Comparison of ENCODE assay signal across 1 cellular context in the genomic region with DNA sequence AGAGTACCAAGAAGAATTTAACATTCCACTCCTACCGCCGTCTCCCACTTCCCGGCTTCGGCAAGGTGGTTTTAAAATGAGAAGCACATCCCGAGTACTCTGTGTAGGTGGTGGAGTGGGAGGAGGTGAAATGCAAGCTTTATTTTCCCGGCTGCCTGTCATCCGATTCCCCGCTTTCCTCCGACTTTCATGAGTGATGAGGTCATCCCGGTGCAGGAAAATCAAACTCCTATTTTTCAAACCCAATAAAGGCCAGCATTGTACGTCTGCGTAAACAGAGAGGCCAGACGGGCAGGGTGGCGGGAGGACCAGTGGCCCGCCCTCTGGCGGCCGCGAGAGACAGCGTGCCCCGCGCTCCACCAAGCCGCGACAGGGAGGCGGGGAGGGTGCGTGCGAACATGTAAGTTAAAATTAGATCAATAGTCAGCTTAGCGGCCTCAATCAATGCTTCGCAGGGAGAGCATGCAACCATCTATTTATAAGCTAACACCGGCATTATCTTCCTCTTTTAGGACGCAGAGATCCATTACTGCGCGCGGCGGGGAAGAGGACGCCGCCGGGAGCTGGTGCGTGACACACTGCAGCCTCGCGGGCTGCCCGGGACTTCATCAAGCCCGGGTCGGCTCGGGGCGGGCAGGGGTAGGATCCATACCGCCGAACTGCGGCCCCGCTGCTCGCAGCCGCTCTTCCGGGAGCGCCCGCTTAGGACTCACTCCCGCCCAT.
A peak's percentile ranks its signal among the peaks of the same experiment; 100 is the strongest.
TF ChIP-seq lines count a peak whose summit lies in the region.

No MANE protein-coding gene starts in this region.

TF ChIP-seq in K562, 482 proteins besides CTCF, POLR2A, EP300 and RAD21 (continued from another document):
- TF ChIP-seq, protein P1, sequence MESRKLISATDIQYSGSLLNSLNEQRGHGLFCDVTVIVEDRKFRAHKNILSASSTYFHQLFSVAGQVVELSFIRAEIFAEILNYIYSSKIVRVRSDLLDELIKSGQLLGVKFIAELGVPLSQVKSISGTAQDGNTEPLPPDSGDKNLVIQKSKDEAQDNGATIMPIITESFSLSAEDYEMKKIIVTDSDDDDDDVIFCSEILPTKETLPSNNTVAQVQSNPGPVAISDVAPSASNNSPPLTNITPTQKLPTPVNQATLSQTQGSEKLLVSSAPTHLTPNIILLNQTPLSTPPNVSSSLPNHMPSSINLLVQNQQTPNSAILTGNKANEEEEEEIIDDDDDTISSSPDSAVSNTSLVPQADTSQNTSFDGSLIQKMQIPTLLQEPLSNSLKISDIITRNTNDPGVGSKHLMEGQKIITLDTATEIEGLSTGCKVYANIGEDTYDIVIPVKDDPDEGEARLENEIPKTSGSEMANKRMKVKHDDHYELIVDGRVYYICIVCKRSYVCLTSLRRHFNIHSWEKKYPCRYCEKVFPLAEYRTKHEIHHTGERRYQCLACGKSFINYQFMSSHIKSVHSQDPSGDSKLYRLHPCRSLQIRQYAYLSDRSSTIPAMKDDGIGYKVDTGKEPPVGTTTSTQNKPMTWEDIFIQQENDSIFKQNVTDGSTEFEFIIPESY (CRISPR knock-in tag; IDR thresholded peaks at IDR 0.05), result peak; percentile 53; the same call in 1 of the 2 replicates
- TF ChIP-seq SNRNP70 (optimal IDR thresholded peaks at IDR 0.05; ENCODE audit: low read depth, low read length) (no peak), KAT8 (IDR thresholded peaks at IDR 0.05; ENCODE audit: low read depth) (no peak)
- TF ChIP-seq, protein P2, sequence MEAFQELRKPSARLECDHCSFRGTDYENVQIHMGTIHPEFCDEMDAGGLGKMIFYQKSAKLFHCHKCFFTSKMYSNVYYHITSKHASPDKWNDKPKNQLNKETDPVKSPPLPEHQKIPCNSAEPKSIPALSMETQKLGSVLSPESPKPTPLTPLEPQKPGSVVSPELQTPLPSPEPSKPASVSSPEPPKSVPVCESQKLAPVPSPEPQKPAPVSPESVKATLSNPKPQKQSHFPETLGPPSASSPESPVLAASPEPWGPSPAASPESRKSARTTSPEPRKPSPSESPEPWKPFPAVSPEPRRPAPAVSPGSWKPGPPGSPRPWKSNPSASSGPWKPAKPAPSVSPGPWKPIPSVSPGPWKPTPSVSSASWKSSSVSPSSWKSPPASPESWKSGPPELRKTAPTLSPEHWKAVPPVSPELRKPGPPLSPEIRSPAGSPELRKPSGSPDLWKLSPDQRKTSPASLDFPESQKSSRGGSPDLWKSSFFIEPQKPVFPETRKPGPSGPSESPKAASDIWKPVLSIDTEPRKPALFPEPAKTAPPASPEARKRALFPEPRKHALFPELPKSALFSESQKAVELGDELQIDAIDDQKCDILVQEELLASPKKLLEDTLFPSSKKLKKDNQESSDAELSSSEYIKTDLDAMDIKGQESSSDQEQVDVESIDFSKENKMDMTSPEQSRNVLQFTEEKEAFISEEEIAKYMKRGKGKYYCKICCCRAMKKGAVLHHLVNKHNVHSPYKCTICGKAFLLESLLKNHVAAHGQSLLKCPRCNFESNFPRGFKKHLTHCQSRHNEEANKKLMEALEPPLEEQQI (IDR thresholded peaks at IDR 0.05), result no peak
- TF ChIP-seq, protein P3, sequence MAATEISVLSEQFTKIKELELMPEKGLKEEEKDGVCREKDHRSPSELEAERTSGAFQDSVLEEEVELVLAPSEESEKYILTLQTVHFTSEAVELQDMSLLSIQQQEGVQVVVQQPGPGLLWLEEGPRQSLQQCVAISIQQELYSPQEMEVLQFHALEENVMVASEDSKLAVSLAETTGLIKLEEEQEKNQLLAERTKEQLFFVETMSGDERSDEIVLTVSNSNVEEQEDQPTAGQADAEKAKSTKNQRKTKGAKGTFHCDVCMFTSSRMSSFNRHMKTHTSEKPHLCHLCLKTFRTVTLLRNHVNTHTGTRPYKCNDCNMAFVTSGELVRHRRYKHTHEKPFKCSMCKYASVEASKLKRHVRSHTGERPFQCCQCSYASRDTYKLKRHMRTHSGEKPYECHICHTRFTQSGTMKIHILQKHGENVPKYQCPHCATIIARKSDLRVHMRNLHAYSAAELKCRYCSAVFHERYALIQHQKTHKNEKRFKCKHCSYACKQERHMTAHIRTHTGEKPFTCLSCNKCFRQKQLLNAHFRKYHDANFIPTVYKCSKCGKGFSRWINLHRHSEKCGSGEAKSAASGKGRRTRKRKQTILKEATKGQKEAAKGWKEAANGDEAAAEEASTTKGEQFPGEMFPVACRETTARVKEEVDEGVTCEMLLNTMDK (IDR thresholded peaks at IDR 0.05; ENCODE audit: borderline replicate concordance, insufficient read depth, low read depth, low read length, poor library complexity, severe bottlenecking), result peak; percentile 57
